Comparison of ENCODE assay signal across 34 cellular contexts in genomic region chr9:109134167-109134578, GRCh38. TPM values are rescaled to one million over a fixed set of nuclear protein-coding genes. Genes with fewer than 3 reads are reported as not detected.
"Had no signal": no experiment of that assay in that cellular context is flagged by ENCODE, and none has a peak within 500 bp of the region (broad histone marks: within the 10 kb centered on the region; RNA-seq: fewer than 3 reads in every experiment).

No MANE protein-coding gene starts in this region.

- H3K9me3 Mint-ChIP-seq: activated CD4-positive, alpha-beta memory T cell treated with anti-CD3 and anti-CD28 coated beads for 36 hours; activated CD4-positive, alpha-beta T cell treated with anti-CD3 and anti-CD28 coated beads, Interleukin-2, amount 10 ng/mL, durations not matched to agents 24 days and 14 days; activated naive CD4-positive, alpha-beta T cell treated with anti-CD3 and anti-CD28 coated beads, Interleukin-2, amount 10 ng/mL, durations not matched to agents 7 days and 5 days; activated naive CD4-positive, alpha-beta T cell treated with anti-CD3 and anti-CD28 coated beads, Interleukin-2, amount 50 U/mL, for 72 hours; activated naive CD8-positive, alpha-beta T cell treated with anti-CD3 and anti-CD28 coated beads, Interleukin-2, amount 10 ng/mL, durations not matched to agents 7 days and 5 days; brain; T-helper 2 cell treated with Interferon-gamma antibody and Interleukin-4, amounts not matched to agents 5 μg/mL and 100 μg/mL, for 36 hours had no signal

- H3K4me3 Mint-ChIP-seq: activated CD4-positive, alpha-beta memory T cell treated with anti-CD3 and anti-CD28 coated beads for 36 hours; activated CD4-positive, alpha-beta T cell treated with anti-CD3 and anti-CD28 coated beads for 36 hours; activated CD4-positive, alpha-beta T cell treated with anti-CD3 and anti-CD28 coated beads, Interleukin-2, amount 10 ng/mL, durations not matched to agents 24 days and 14 days; activated CD8-positive, alpha-beta memory T cell treated with anti-CD3 and anti-CD28 coated beads, Interleukin-2, amount 10 ng/mL, durations not matched to agents 7 days and 5 days; activated CD8-positive, alpha-beta T cell treated with anti-CD3 and anti-CD28 coated beads, Interleukin-2, amount 10 ng/mL, durations not matched to agents 7 days and 5 days; activated naive CD4-positive, alpha-beta T cell treated with anti-CD3 and anti-CD28 coated beads, Interleukin-2, amount 10 ng/mL, durations not matched to agents 7 days and 5 days; activated naive CD8-positive, alpha-beta T cell treated with anti-CD3 and anti-CD28 coated beads, Interleukin-2, amount 10 ng/mL, durations not matched to agents 7 days and 5 days; brain; T-helper 17 cell; T-helper 2 cell treated with Interferon-gamma antibody and Interleukin-4, amounts not matched to agents 5 μg/mL and 100 μg/mL, for 36 hours had no signal

- H3K4me1 ChIP-seq: ascending aorta, breast epithelium, colonic mucosa, esophagus muscularis mucosa, foreskin keratinocyte, gastroesophageal sphincter had no signal

- H3K27me3 ChIP-seq: ascending aorta, breast epithelium, cardiac muscle cell, colonic mucosa, esophagus muscularis mucosa, foreskin keratinocyte, gastroesophageal sphincter, heart right ventricle, hepatocyte had no signal

- ATAC-seq: activated CD4-positive, alpha-beta T cell treated with anti-CD3 and anti-CD28 coated beads for 36 hours; activated CD8-positive, alpha-beta memory T cell treated with anti-CD3 and anti-CD28 coated beads, Interleukin-2, amount 10 ng/mL, durations not matched to agents 7 days and 5 days; activated CD8-positive, alpha-beta T cell treated with anti-CD3 and anti-CD28 coated beads, Interleukin-2, amount 10 ng/mL, durations not matched to agents 7 days and 5 days; activated naive CD4-positive, alpha-beta T cell treated with anti-CD3 and anti-CD28 coated beads, Interleukin-2, amount 50 U/mL, for 72 hours; foreskin keratinocyte; gastroesophageal sphincter; heart right ventricle; T-helper 17 cell had no signal

- H3K4me3 ChIP-seq: ascending aorta, breast epithelium, cardiac muscle cell, colonic mucosa, esophagus muscularis mucosa, gastroesophageal sphincter, heart right ventricle, hepatocyte had no signal

- H3K36me3 Mint-ChIP-seq: activated CD4-positive, alpha-beta memory T cell treated with anti-CD3 and anti-CD28 coated beads for 36 hours; activated CD8-positive, alpha-beta memory T cell treated with anti-CD3 and anti-CD28 coated beads, Interleukin-2, amount 10 ng/mL, durations not matched to agents 7 days and 5 days; activated naive CD4-positive, alpha-beta T cell treated with anti-CD3 and anti-CD28 coated beads, Interleukin-2, amount 10 ng/mL, durations not matched to agents 7 days and 5 days; activated naive CD4-positive, alpha-beta T cell treated with anti-CD3 and anti-CD28 coated beads, Interleukin-2, amount 50 U/mL, for 72 hours; activated naive CD8-positive, alpha-beta T cell treated with anti-CD3 and anti-CD28 coated beads, Interleukin-2, amount 10 ng/mL, durations not matched to agents 7 days and 5 days; brain had no signal

- H3K27ac Mint-ChIP-seq: activated CD4-positive, alpha-beta memory T cell treated with anti-CD3 and anti-CD28 coated beads for 36 hours; activated CD4-positive, alpha-beta T cell treated with anti-CD3 and anti-CD28 coated beads for 36 hours; activated CD4-positive, alpha-beta T cell treated with anti-CD3 and anti-CD28 coated beads, Interleukin-2, amount 10 ng/mL, durations not matched to agents 24 days and 14 days; activated CD8-positive, alpha-beta memory T cell treated with anti-CD3 and anti-CD28 coated beads, Interleukin-2, amount 10 ng/mL, durations not matched to agents 7 days and 5 days; activated CD8-positive, alpha-beta T cell treated with anti-CD3 and anti-CD28 coated beads, Interleukin-2, amount 10 ng/mL, durations not matched to agents 7 days and 5 days; activated naive CD4-positive, alpha-beta T cell treated with anti-CD3 and anti-CD28 coated beads, Interleukin-2, amount 10 ng/mL, durations not matched to agents 7 days and 5 days; activated naive CD4-positive, alpha-beta T cell treated with anti-CD3 and anti-CD28 coated beads, Interleukin-2, amount 50 U/mL, for 72 hours; activated naive CD8-positive, alpha-beta T cell treated with anti-CD3 and anti-CD28 coated beads, Interleukin-2, amount 10 ng/mL, durations not matched to agents 7 days and 5 days; brain; T-helper 17 cell; T-helper 2 cell treated with Interferon-gamma antibody and Interleukin-4, amounts not matched to agents 5 μg/mL and 100 μg/mL, for 36 hours had no signal

- H3K4me1 Mint-ChIP-seq: activated CD4-positive, alpha-beta T cell treated with anti-CD3 and anti-CD28 coated beads for 36 hours; activated CD4-positive, alpha-beta T cell treated with anti-CD3 and anti-CD28 coated beads, Interleukin-2, amount 10 ng/mL, durations not matched to agents 24 days and 14 days; brain; T-helper 17 cell had no signal

- H3K79me2 ChIP-seq: hepatocyte had no signal

- DNase-seq: activated CD4-positive, alpha-beta memory T cell treated with anti-CD3 and anti-CD28 coated beads for 36 hours; activated CD4-positive, alpha-beta T cell treated with anti-CD3 and anti-CD28 coated beads for 36 hours; activated CD4-positive, alpha-beta T cell treated with anti-CD3 and anti-CD28 coated beads, Interleukin-2, amount 10 ng/mL, durations not matched to agents 24 days and 14 days; activated CD4-positive, CD25-positive, alpha-beta regulatory T cell; activated CD4-positive, CD25-positive, alpha-beta regulatory T cell treated with anti-CD3 and anti-CD28 coated beads, Interleukin-2, amount 50 U/mL, for 72 hours; activated CD8-positive, alpha-beta memory T cell treated with anti-CD3 and anti-CD28 coated beads, Interleukin-2, amount 10 ng/mL, durations not matched to agents 7 days and 5 days; activated CD8-positive, alpha-beta memory T cell treated with anti-CD3 and anti-CD28 coated beads, Interleukin-2, amount 50 U/mL, for 4 hours; activated CD8-positive, alpha-beta T cell treated with anti-CD3 and anti-CD28 coated beads, Interleukin-2, amount 10 ng/mL, durations not matched to agents 7 days and 5 days; activated gamma-delta T cell; activated naive CD4-positive, alpha-beta T cell; activated naive CD4-positive, alpha-beta T cell treated with anti-CD3 and anti-CD28 coated beads, Interleukin-2, amount 10 ng/mL, durations not matched to agents 7 days and 5 days; activated naive CD8-positive, alpha-beta T cell treated with anti-CD3 and anti-CD28 coated beads, Interleukin-2, amount 10 ng/mL, durations not matched to agents 7 days and 5 days; activated T-cell treated with anti-CD3 and anti-CD28 coated beads, Interleukin-2, amount 50 U/mL, for 1 hour; activated T-cell treated with anti-CD3 and anti-CD28 coated beads, Interleukin-2, amount 50 U/mL, for 48 hours; central memory CD4-positive, alpha-beta T cell; cerebellar nuclear complex; colonic mucosa; effector CD8-positive, alpha-beta T cell; foreskin keratinocyte; heart right ventricle; T-helper 1 cell; T-helper 17 cell; T1000 had no signal

- H3K27me3 Mint-ChIP-seq: activated CD4-positive, alpha-beta memory T cell treated with anti-CD3 and anti-CD28 coated beads for 36 hours; activated CD4-positive, alpha-beta T cell treated with anti-CD3 and anti-CD28 coated beads for 36 hours; T-helper 17 cell had no signal

- H3K27ac ChIP-seq: ascending aorta, breast epithelium, cardiac muscle cell, colonic mucosa, esophagus muscularis mucosa, foreskin keratinocyte, gastroesophageal sphincter, heart right ventricle, hepatocyte had no signal

- H3K4me2 ChIP-seq: hepatocyte had no signal

- H3K9me3 ChIP-seq: ascending aorta, breast epithelium, colonic mucosa, esophagus muscularis mucosa, gastroesophageal sphincter, heart right ventricle had no signal

- H2AFZ ChIP-seq: hepatocyte had no signal

- H3K36me3 ChIP-seq: ascending aorta, breast epithelium, cardiac muscle cell, colonic mucosa, esophagus muscularis mucosa, gastroesophageal sphincter, heart right ventricle had no signal

- FAIRE-seq: endometrium had no signal

RNA-seq across cellular contexts. Expression of gene FRRS1L, which starts 32.9 kb away (rescaled TPM):
- total RNA-seq: activated CD4-positive, alpha-beta memory T cell treated with anti-CD3 and anti-CD28 coated beads for 36 hours; activated CD4-positive, alpha-beta T cell treated with anti-CD3 and anti-CD28 coated beads for 36 hours; activated CD4-positive, alpha-beta T cell treated with anti-CD3 and anti-CD28 coated beads, Interleukin-2, amount 10 ng/mL, durations not matched to agents 24 days and 14 days; activated CD8-positive, alpha-beta memory T cell treated with anti-CD3 and anti-CD28 coated beads for 36 hours; activated CD8-positive, alpha-beta memory T cell treated with anti-CD3 and anti-CD28 coated beads, Interleukin-2, amount 10 ng/mL, durations not matched to agents 7 days and 5 days; activated CD8-positive, alpha-beta T cell treated with anti-CD3 and anti-CD28 coated beads, Interleukin-2, amount 10 ng/mL, durations not matched to agents 7 days and 5 days; activated naive CD4-positive, alpha-beta T cell treated with anti-CD3 and anti-CD28 coated beads, Interleukin-2, amount 50 U/mL, for 72 hours; activated naive CD8-positive, alpha-beta T cell treated with anti-CD3 and anti-CD28 coated beads, Interleukin-2, amount 10 ng/mL, durations not matched to agents 7 days and 5 days; T-helper 17 cell had no signal
